8 cellular contexts compared by ENCODE assay signal in genomic region chr7:127347567-127348246, GRCh38. TPM values are rescaled to one million over a fixed set of nuclear protein-coding genes. Genes with fewer than 3 reads are reported as not detected.
A peak's percentile ranks its signal among the peaks of the same experiment; 100 is the strongest.
DNase-seq lines count a peak whose midpoint lies in the region; ATAC-seq and TF ChIP-seq lines count a peak whose summit lies in the region.

No MANE protein-coding gene starts in this region.

- no peak for TF ChIP-seq POLR2A in upper lobe of left lung (IDR thresholded peaks at IDR 0.05)

- peak; percentile 79 for DNase-seq in Calu3
- DNase-seq in RWPE1 (ENCODE audit: low spot score): peak; percentile 59
- DNase-seq in activated naive CD4-positive, alpha-beta T cell treated with anti-CD3 and anti-CD28 coated beads, Interleukin-2, amount 10 ng/mL, durations not matched to agents 7 days and 5 days: peak; percentile 77
- DNase-seq in glomerular visceral epithelial cell (ENCODE audit: extremely low spot score): peak; percentile 46
- peak; percentile 11 to 94 (median 42) for DNase-seq in posterior cingulate gyrus
- peak; percentile 65 to 96 for DNase-seq in upper lobe of left lung

- H3K9ac ChIP-seq in HUES64 (ENCODE audit: low read depth, low read length): no peak overlapping the region; the same call in 1 of the 2 replicates

- BruUV-seq in Calu3 (replicated peaks; lab: Mats Ljungman, UMichigan): no TSS peak

- H3K4me1 ChIP-seq in HUES64 (ENCODE audit: insufficient read depth, low read length): no peaks in the 10 kb centered on the region
- peaks cover 0 to 12% (median 6%) of the 10 kb centered on the region in 4 donors for H3K4me1 ChIP-seq in upper lobe of left lung

- ATAC-seq in GM21390 (IDR thresholded peaks at IDR 0.05; ENCODE audit: unreplicated experiment): peak; percentile 98
- ATAC-seq in upper lobe of left lung (ENCODE audit: low FRiP score in 2 of 2): peak; percentile 87 to 98

- no peaks in the 10 kb centered on the region for H3K9me3 Mint-ChIP-seq in Calu3 (ENCODE audit: low read depth, unreplicated experiment)
- H3K9me3 Mint-ChIP-seq in activated naive CD4-positive, alpha-beta T cell treated with anti-CD3 and anti-CD28 coated beads, Interleukin-2, amount 10 ng/mL, durations not matched to agents 7 days and 5 days: no peaks in the 10 kb centered on the region

- TF ChIP-seq CTCF in Calu3 (IDR thresholded peaks at IDR 0.05; ENCODE audit: unreplicated experiment): peak; percentile 59
- TF ChIP-seq CTCF in RWPE1 (conservative IDR thresholded peaks at IDR 0.05; ENCODE audit: low read depth): peak; percentile 70
- TF ChIP-seq CTCF in upper lobe of left lung (IDR thresholded peaks at IDR 0.05): peak; percentile 69 to 92 (median 82)

- peaks cover 14% of the 10 kb centered on the region for H3K27me3 Mint-ChIP-seq in Calu3 (ENCODE audit: unreplicated experiment)
- peaks cover 22% of the 10 kb centered on the region for H3K27me3 Mint-ChIP-seq in activated naive CD4-positive, alpha-beta T cell treated with anti-CD3 and anti-CD28 coated beads, Interleukin-2, amount 10 ng/mL, durations not matched to agents 7 days and 5 days

- peak overlapping the region; percentile 71 for H3K27ac Mint-ChIP-seq in Calu3 (ENCODE audit: unreplicated experiment)
- H3K27ac Mint-ChIP-seq in activated naive CD4-positive, alpha-beta T cell treated with anti-CD3 and anti-CD28 coated beads, Interleukin-2, amount 10 ng/mL, durations not matched to agents 7 days and 5 days: no peak overlapping the region

- CTCF ChIA-PET in Calu3 (lab: Charles Lee) (interaction anchor here (0.6 to 1.4 kb wide), 3 partner anchors 9 to 167 kb away, joined by 3 to 12 read pairs (median 4); no protein-coding TSS in a partner anchor), RWPE1 (lab: Yijun Ruan, JAX) (interaction anchor here (0.6 to 1.1 kb wide), 5 partner anchors 39 to 1995 kb away, joined by 3 to 9 read pairs (median 3); no protein-coding TSS in a partner anchor)
- CTCF ChIA-PET in activated naive CD4-positive, alpha-beta T cell treated with anti-CD3 and anti-CD28 coated beads, Interleukin-2, amount 10 ng/mL, durations not matched to agents 7 days and 5 days (lab: Charles Lee): interaction anchor here (0.6 to 3.6 kb wide), 14 partner anchors 8 to 100 kb away, joined by 3 to 38 read pairs (median 4); no protein-coding TSS in a partner anchor

- H3K36me3 ChIP-seq in HUES64 (ENCODE audit: insufficient read depth, low read length) (no peaks in the 10 kb centered on the region), upper lobe of left lung (no peaks in the 10 kb centered on the region)

- peaks cover 55% of the 10 kb centered on the region for H3K27me3 ChIP-seq in HUES64 (ENCODE audit: insufficient read depth, low read length)
- no peaks in the 10 kb centered on the region for H3K27me3 ChIP-seq in upper lobe of left lung

- H3K4me1 Mint-ChIP-seq in Calu3 (ENCODE audit: low read depth, unreplicated experiment): no peaks in the 10 kb centered on the region
- H3K4me1 Mint-ChIP-seq in activated naive CD4-positive, alpha-beta T cell treated with anti-CD3 and anti-CD28 coated beads, Interleukin-2, amount 10 ng/mL, durations not matched to agents 7 days and 5 days: peaks cover 9% of the 10 kb centered on the region

- H3K4me3 Mint-ChIP-seq in Calu3 (ENCODE audit: low read depth, unreplicated experiment): peak overlapping the region; percentile 58
- peak overlapping the region; percentile 34 for H3K4me3 Mint-ChIP-seq in activated naive CD4-positive, alpha-beta T cell treated with anti-CD3 and anti-CD28 coated beads, Interleukin-2, amount 10 ng/mL, durations not matched to agents 7 days and 5 days

- H3K9me3 ChIP-seq in HUES64 (ENCODE audit: insufficient read depth, low read depth, low read length) (peaks cover under 1% of the 10 kb centered on the region; the same call in 1 of the 2 replicates), upper lobe of left lung (peaks cover 0 to 3% (median 1%) of the 10 kb centered on the region in 4 donors)

- TF ChIP-seq EP300 in upper lobe of left lung (IDR thresholded peaks at IDR 0.05): no peak

- H3K4me3 ChIP-seq in HUES64 (ENCODE audit: low read length) (peak overlapping the region; percentile 40), upper lobe of left lung (peak overlapping the region in 3 of 4 donors; percentile 31 to 45 (median 42))

- 5% methylated on average over 79 of the region's 79 CpGs for WGBS in HUES64
- WGBS in upper lobe of left lung, 2 donors: 11 to 12% methylated on average over 23 to 63 of the region's 79 CpGs

- H3K36me3 Mint-ChIP-seq in Calu3 (ENCODE audit: insufficient read depth, unreplicated experiment): peaks cover 17% of the 10 kb centered on the region
- H3K36me3 Mint-ChIP-seq in activated naive CD4-positive, alpha-beta T cell treated with anti-CD3 and anti-CD28 coated beads, Interleukin-2, amount 10 ng/mL, durations not matched to agents 7 days and 5 days: peaks cover 10% of the 10 kb centered on the region

- H3K27ac ChIP-seq in HUES64 (ENCODE audit: low read depth, low read length): no peak overlapping the region
- H3K27ac ChIP-seq in RWPE1: no peak overlapping the region
- no peak overlapping the region for H3K27ac ChIP-seq in upper lobe of left lung

- intact Hi-C loops in Calu3 (cut with micrococcal nuclease; ENCODE audit: unreplicated experiment): loop anchor here (2.0 kb wide), 1 partner anchor 167 kb away; no protein-coding TSS in a partner anchor
- intact Hi-C loops in posterior cingulate gyrus (cut with DNase I): loop anchor here (5.0 kb wide), 1 partner anchor 170 kb away; no protein-coding TSS in a partner anchor

- POLR2A ChIA-PET in RWPE1 (lab: Yijun Ruan, JAX; ENCODE audit: low non-redundant PET): no interaction called here

RNA-seq across cellular contexts. Expression of gene ZNF800, which starts 44.8 kb away (rescaled TPM):
- total RNA-seq in Calu3 (2022) (33.2 and 36.5 TPM in 2 replicates), upper lobe of left lung (10 to 100 TPM; 30.8 to 45.6 (median 32.7) TPM)
- polyA plus RNA-seq in HUES64 (2013, experiment 1 of 2): 4.7 TPM
- 4.9 TPM for polyA plus RNA-seq in HUES64 (2013, experiment 2 of 2)
